ENCODE assay signal across 8 cellular contexts in the genomic region with DNA sequence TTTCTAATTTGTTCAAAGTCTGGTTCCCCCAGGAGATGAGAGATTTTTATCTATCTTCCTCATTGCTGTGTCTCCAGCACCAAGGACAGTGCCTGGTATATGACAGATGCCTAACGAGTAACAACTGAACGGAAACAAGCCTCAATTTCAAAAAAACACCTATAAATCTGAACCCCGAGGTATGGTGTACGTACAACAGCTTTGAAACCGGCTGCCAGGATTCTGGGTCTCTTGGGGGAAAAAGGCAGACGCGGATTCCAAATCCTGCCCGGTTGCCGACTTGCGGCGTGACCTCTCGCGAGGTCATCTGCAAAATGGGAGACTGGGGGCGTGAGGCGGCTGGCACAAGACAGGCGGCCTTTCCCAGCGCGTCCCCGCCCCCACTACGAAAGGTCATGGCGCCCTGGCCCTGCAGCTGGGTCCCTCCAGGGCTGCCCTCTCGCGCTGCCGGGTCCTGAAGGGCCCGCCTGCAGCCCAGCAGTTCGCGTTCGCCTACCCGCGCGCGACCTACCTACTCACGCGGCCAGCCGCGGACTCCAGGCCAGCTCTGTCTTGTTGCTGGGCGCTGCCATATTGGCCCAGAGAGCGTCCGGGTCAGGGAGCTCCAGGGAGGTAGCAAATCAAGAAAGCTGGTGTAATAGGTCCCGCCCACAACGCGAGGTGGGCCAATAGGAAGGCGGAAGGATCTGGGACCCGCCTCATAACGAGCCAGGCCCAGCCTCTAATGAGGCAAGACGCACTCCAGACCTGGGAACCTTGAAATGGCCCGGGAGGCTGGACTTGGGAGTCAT. TPM values are rescaled to one million over a fixed set of nuclear protein-coding genes. Genes with fewer than 3 reads are reported as not detected.
A peak's percentile ranks its signal among the peaks of the same experiment; 100 is the strongest.
DNase-seq lines count a peak whose midpoint lies in the region; ATAC-seq and TF ChIP-seq lines count a peak whose summit lies in the region.

A gene with protein sequence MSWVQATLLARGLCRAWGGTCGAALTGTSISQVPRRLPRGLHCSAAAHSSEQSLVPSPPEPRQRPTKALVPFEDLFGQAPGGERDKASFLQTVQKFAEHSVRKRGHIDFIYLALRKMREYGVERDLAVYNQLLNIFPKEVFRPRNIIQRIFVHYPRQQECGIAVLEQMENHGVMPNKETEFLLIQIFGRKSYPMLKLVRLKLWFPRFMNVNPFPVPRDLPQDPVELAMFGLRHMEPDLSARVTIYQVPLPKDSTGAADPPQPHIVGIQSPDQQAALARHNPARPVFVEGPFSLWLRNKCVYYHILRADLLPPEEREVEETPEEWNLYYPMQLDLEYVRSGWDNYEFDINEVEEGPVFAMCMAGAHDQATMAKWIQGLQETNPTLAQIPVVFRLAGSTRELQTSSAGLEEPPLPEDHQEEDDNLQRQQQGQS (minus strand): TSS at position 584 of the 791 bp plus-strand sequence. CDS start 9,964 bp downstream, outside the sequence.

- H3K4me3 Mint-ChIP-seq in activated T-cell treated with anti-CD3 and anti-CD28 coated beads, Interleukin-2, amount 50 U/mL, for 24 hours: peak within 1 kb of the TSS; percentile 91

- peak; percentile 55 for TF ChIP-seq POLR2A in erythroblast (IDR thresholded peaks at IDR 0.05; ENCODE audit: low read length)

- H3K36me3 Mint-ChIP-seq in activated T-cell treated with anti-CD3 and anti-CD28 coated beads, Interleukin-2, amount 50 U/mL, for 24 hours (ENCODE audit: low read depth): peaks cover 16% of the 10 kb centered on the region

- no peaks in the 10 kb centered on the region for H3K27me3 ChIP-seq in mucosa of rectum (ENCODE audit: control insufficient read depth in 2 of 2, insufficient read depth in 2 of 2, low read length in 2 of 2)

- peak; percentile 92 for ATAC-seq in GM21717 (IDR thresholded peaks at IDR 0.05; ENCODE audit: unreplicated experiment)

- H3K4me1 Mint-ChIP-seq in activated T-cell treated with anti-CD3 and anti-CD28 coated beads, Interleukin-2, amount 50 U/mL, for 24 hours (ENCODE audit: low read depth): peaks cover 41% of the 10 kb centered on the region

- no peaks in the 10 kb centered on the region for H3K9me3 Mint-ChIP-seq in activated T-cell treated with anti-CD3 and anti-CD28 coated beads, Interleukin-2, amount 50 U/mL, for 24 hours

- H3K9ac ChIP-seq in mucosa of rectum (ENCODE audit: low read depth in 1 of 2, low read length in 2 of 2): peak within 1 kb of the TSS; percentile 69 to 86

- in situ Hi-C loops in KBM-7 (cut with MboI; ENCODE audit: low pct_unique_long_range_greater_than_20kb, low sequenced_read_pairs): no loop called here

- peak; percentile 95 for DNase-seq in DMS153 (lab: John Stamatoyannopoulos, UW)
- DNase-seq in KBM-7: peak; percentile 99
- DNase-seq in activated T-cell treated with anti-CD3 and anti-CD28 coated beads, Interleukin-2, amount 50 U/mL, for 24 hours: peak; percentile 94
- peak; percentile 97 for DNase-seq in erythroblast (lab: John Stamatoyannopoulos, UW)
- peak; percentile 94 for DNase-seq in stimulated activated CD8-positive, alpha-beta memory T cell treated with anti-CD3 and anti-CD28 coated beads, Interleukin-4, amount 100 ng/mL, for 48 hours

- H3K9me3 ChIP-seq in mucosa of rectum (ENCODE audit: control insufficient read depth in 2 of 2, low read length in 2 of 2): no peaks in the 10 kb centered on the region

- peak within 1 kb of the TSS; percentile 94 for H3K27ac Mint-ChIP-seq in activated T-cell treated with anti-CD3 and anti-CD28 coated beads, Interleukin-2, amount 50 U/mL, for 24 hours

- H3K36me3 ChIP-seq in mucosa of rectum (ENCODE audit: control insufficient read depth in 2 of 2, insufficient read depth in 2 of 2, low read length in 2 of 2): peaks cover 0 to 5% of the 10 kb centered on the region in 2 donors

- H3K27me3 Mint-ChIP-seq in activated T-cell treated with anti-CD3 and anti-CD28 coated beads, Interleukin-2, amount 50 U/mL, for 24 hours: no peaks in the 10 kb centered on the region

- H3K4me1 ChIP-seq in mucosa of rectum (ENCODE audit: control insufficient read depth in 2 of 2, insufficient read depth in 2 of 2, low read length in 2 of 2): peaks cover 6 to 10% of the 10 kb centered on the region in 2 donors

- peak within 1 kb of the TSS; percentile 94 to 95 for H3K27ac ChIP-seq in mucosa of rectum (ENCODE audit: low read depth in 2 of 2, low read length in 2 of 2)

- H3K4me3 ChIP-seq in mucosa of rectum (ENCODE audit: low read length in 2 of 2): peak within 1 kb of the TSS; percentile 85 to 95

TF ChIP-seq in PFSK-1, 5 proteins besides CTCF, POLR2A, EP300 and RAD21:
- TF ChIP-seq POLR2AphosphoS5 (IDR thresholded peaks at IDR 0.05; ENCODE audit: low read depth, low read length): no peak
- TF ChIP-seq FOXP2 (optimal IDR thresholded peaks at IDR 0.05; ENCODE audit: borderline replicate concordance, extremely low read depth, extremely low read length, insufficient read depth): no peak
- peak; percentile 36; the same call in 1 of the 2 replicates for TF ChIP-seq TAF1 (IDR thresholded peaks at IDR 0.05; ENCODE audit: borderline replicate concordance, insufficient read depth, low read length)
- TF ChIP-seq, protein P1, sequence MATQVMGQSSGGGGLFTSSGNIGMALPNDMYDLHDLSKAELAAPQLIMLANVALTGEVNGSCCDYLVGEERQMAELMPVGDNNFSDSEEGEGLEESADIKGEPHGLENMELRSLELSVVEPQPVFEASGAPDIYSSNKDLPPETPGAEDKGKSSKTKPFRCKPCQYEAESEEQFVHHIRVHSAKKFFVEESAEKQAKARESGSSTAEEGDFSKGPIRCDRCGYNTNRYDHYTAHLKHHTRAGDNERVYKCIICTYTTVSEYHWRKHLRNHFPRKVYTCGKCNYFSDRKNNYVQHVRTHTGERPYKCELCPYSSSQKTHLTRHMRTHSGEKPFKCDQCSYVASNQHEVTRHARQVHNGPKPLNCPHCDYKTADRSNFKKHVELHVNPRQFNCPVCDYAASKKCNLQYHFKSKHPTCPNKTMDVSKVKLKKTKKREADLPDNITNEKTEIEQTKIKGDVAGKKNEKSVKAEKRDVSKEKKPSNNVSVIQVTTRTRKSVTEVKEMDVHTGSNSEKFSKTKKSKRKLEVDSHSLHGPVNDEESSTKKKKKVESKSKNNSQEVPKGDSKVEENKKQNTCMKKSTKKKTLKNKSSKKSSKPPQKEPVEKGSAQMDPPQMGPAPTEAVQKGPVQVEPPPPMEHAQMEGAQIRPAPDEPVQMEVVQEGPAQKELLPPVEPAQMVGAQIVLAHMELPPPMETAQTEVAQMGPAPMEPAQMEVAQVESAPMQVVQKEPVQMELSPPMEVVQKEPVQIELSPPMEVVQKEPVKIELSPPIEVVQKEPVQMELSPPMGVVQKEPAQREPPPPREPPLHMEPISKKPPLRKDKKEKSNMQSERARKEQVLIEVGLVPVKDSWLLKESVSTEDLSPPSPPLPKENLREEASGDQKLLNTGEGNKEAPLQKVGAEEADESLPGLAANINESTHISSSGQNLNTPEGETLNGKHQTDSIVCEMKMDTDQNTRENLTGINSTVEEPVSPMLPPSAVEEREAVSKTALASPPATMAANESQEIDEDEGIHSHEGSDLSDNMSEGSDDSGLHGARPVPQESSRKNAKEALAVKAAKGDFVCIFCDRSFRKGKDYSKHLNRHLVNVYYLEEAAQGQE (IDR thresholded peaks at IDR 0.05; ENCODE audit: insufficient read depth in 1 of 2, low read depth in 2 of 2, low read length in 2 of 2): peak; percentile 85 to 97
- peak; percentile 99 for TF ChIP-seq SIN3A (IDR thresholded peaks at IDR 0.05; ENCODE audit: borderline replicate concordance, insufficient read depth, low read length)

RNA-seq across cellular contexts. Expression of the gene that starts here (rescaled TPM):
- 129 TPM for polyA plus RNA-seq in PFSK-1 (2012; ENCODE audit: insufficient read length, low read depth)

Comparison
In these comparisons a context has a peak if more than half of its experiments do, and no peak if none do; other contexts are left out.
1. Peak in every context shown above with its lines: DNase-seq, ATAC-seq, H3K4me3 ChIP-seq and H3K27ac ChIP-seq.